ENCODE assay signal across 8 cellular contexts in genomic region chr19:16824658-16825311, GRCh38. TPM values are rescaled to one million over a fixed set of nuclear protein-coding genes. Genes with fewer than 3 reads are reported as not detected.
DNase-seq lines count a peak whose midpoint lies in the region; ATAC-seq and TF ChIP-seq lines count a peak whose summit lies in the region.

No MANE protein-coding gene starts in this region.

- DNase-seq in Right ventricle myocardium inferior (ENCODE audit: missing footprints) (no peak), cardiac septum (ENCODE audit: low spot score) (no peak), body of pancreas (no peak), vagina (ENCODE audit: extremely low spot score in 2 of 2) (no peak), NCI-H2171 treated with DMSO at 0.1 percent for 48 hours (lab: John Stamatoyannopoulos, UW) (no peak)

- TF ChIP-seq CTCF in body of pancreas (IDR thresholded peaks at IDR 0.05) = no peak
- no peak for TF ChIP-seq CTCF in vagina (IDR thresholded peaks at IDR 0.05)

- peak; percentile 77 for ATAC-seq in Right ventricle myocardium inferior
- ATAC-seq in body of pancreas = no peak
- ATAC-seq in GM18868 (IDR thresholded peaks at IDR 0.05; ENCODE audit: unreplicated experiment) = no peak
- ATAC-seq in GM19035 (IDR thresholded peaks at IDR 0.05; ENCODE audit: unreplicated experiment) = no peak

- WGBS in body of pancreas, 2 donors = 30 to 34% methylated on average over 11 of the region's 11 CpGs

- H3K27ac ChIP-seq in body of pancreas (peak overlapping the region in 1 of 4 donors; percentile 10), layer of hippocampus (ENCODE audit: low read depth, low read length) (peak overlapping the region; percentile 35), vagina (peak overlapping the region; percentile 82)

- H3K27me3 ChIP-seq in body of pancreas (no peaks in the 10 kb centered on the region), layer of hippocampus (ENCODE audit: control insufficient read depth, insufficient read depth, low read length) (no peaks in the 10 kb centered on the region), vagina (no peaks in the 10 kb centered on the region)

- H3K36me3 ChIP-seq in body of pancreas (replicated peaks in 1 of 2; ENCODE audit: insufficient read depth in 1 of 2, low read depth in 2 of 2) = no peaks in the 10 kb centered on the region
- H3K36me3 ChIP-seq in vagina = no peaks in the 10 kb centered on the region

- intact Hi-C loops in Right ventricle myocardium inferior (cut with DNase I) (loop anchor here (5.0 kb wide), 2 partner anchors 47 to 73 kb away; no protein-coding TSS in a partner anchor), cardiac septum (cut with DNase I) (no loop called here), body of pancreas (cut with DNase I) (no loop called here), vagina (cut with DNase I) (no loop called here)

- H3K4me1 ChIP-seq in body of pancreas (peaks cover 16% of the 10 kb centered on the region), vagina (peaks cover 40% of the 10 kb centered on the region)

- no peak for TF ChIP-seq POLR2A in body of pancreas (IDR thresholded peaks at IDR 0.05)
- TF ChIP-seq POLR2A in vagina (IDR thresholded peaks at IDR 0.05) = no peak

- H3K4me3 ChIP-seq in body of pancreas (peak overlapping the region; percentile 7 to 24), vagina (peak overlapping the region; percentile 40 to 42)

- H3K9me3 ChIP-seq in body of pancreas (no peaks in the 10 kb centered on the region), vagina (no peaks in the 10 kb centered on the region)

RNA-seq across cellular contexts. Expression of gene SIN3B, which starts 4.4 kb away (rescaled TPM):
- total RNA-seq in Right ventricle myocardium inferior = 27.8 TPM
- 31.7 TPM for total RNA-seq in cardiac septum
- 10 to 100 TPM; 21.5 to 71.2 TPM for total RNA-seq in body of pancreas
- total RNA-seq in vagina = 68.5 TPM
